22 cellular contexts compared by ENCODE assay signal in genomic region chr14:42316746-42317145, GRCh38.
DNase-seq lines count a peak whose midpoint lies in the region; ATAC-seq and TF ChIP-seq lines count a peak whose summit lies in the region.
"Had no signal": no experiment of that assay in that cellular context is flagged by ENCODE, and none has a peak within 500 bp of the region (broad histone marks: within the 10 kb centered on the region; RNA-seq: fewer than 3 reads in every experiment).

No MANE protein-coding gene starts in this region.

- CTCF ChIA-PET in RWPE1 (lab: Yijun Ruan, JAX) = no interaction called here

- H3F3A ChIP-seq in neural progenitor cell (ENCODE audit: low read depth) = peaks cover 11% of the 10 kb centered on the region

- no peaks in the 10 kb centered on the region for H3K4me1 ChIP-seq in neural progenitor cell
- H3K4me1 ChIP-seq: SJCRH30 had no signal

- H3K4me3 Mint-ChIP-seq in neural progenitor cell = no peak overlapping the region
- H3K4me3 Mint-ChIP-seq: CD8-positive, alpha-beta T cell; H9 had no signal

- H3K36me3 ChIP-seq in neural progenitor cell = peaks cover 3% of the 10 kb centered on the region
- H3K36me3 ChIP-seq: SJCRH30 had no signal

- peak overlapping the region; percentile 11 for H3K27ac Mint-ChIP-seq in neural progenitor cell
- H3K27ac Mint-ChIP-seq: CD8-positive, alpha-beta T cell had no signal

- POLR2A ChIA-PET in RWPE1 (lab: Yijun Ruan, JAX; ENCODE audit: low non-redundant PET) = no interaction called here

- H3K9me3 Mint-ChIP-seq in neural progenitor cell = peaks cover 12% of the 10 kb centered on the region

- H3K27ac ChIP-seq in neural progenitor cell (no peak overlapping the region), RWPE1 (no peak overlapping the region)
- H3K27ac ChIP-seq: 22Rv1, SJCRH30 had no signal

- no peak overlapping the region for H3K9ac ChIP-seq in neural progenitor cell

- H3K36me3 Mint-ChIP-seq in neural progenitor cell = no peaks in the 10 kb centered on the region
- H3K36me3 Mint-ChIP-seq: CD8-positive, alpha-beta T cell had no signal

- peaks cover 10% of the 10 kb centered on the region for H3K9me3 ChIP-seq in neural progenitor cell (ENCODE audit: low read depth)
- H3K9me3 ChIP-seq: SJCRH30 had no signal

- peaks cover 5% of the 10 kb centered on the region for H3K27me3 Mint-ChIP-seq in neural progenitor cell (ENCODE audit: insufficient read depth, low read depth)

- no peak overlapping the region for H2AFZ ChIP-seq in neural progenitor cell (replicated peaks)

- TF ChIP-seq CTCF in neural progenitor cell (IDR thresholded peaks at IDR 0.05) (no peak), RWPE1 (conservative IDR thresholded peaks at IDR 0.05; ENCODE audit: low read depth) (no peak)

- no peak overlapping the region for H3K4me3 ChIP-seq in neural progenitor cell
- H3K4me3 ChIP-seq: GM12878, SJCRH30 had no signal

- no peak for ATAC-seq in GM21360 (IDR thresholded peaks at IDR 0.05; ENCODE audit: unreplicated experiment)
- ATAC-seq: CD8-positive, alpha-beta T cell; GM12878; Panc1 had no signal

- no peak overlapping the region for H3K4me2 ChIP-seq in neural progenitor cell

- H4K20me1 ChIP-seq in neural progenitor cell (ENCODE audit: low read depth) = no peaks in the 10 kb centered on the region

- no peaks in the 10 kb centered on the region for H3K79me2 ChIP-seq in neural progenitor cell (ENCODE audit: low read depth)

- DNase-seq in NCI-H1417 (lab: John Stamatoyannopoulos, UW) (peak in 2 of 3 experiments; percentile 64 to 81), NCI-H1417 treated with DMSO at 0.1 percent for 48 hours (lab: John Stamatoyannopoulos, UW) (no peak), NCI-H128 (lab: John Stamatoyannopoulos, UW; ENCODE audit: unreplicated experiment) (peak; percentile 62), NCI-H345 treated with DMSO at 0.1 percent for 48 hours (lab: John Stamatoyannopoulos, UW; ENCODE audit: unreplicated experiment) (peak; percentile 22), neural progenitor cell (ENCODE audit: low spot score) (no peak), HCEC 1CT (no peak), RWPE1 (ENCODE audit: low spot score) (no peak)
- DNase-seq: C1 segment of cervical spinal cord; CD8-positive, alpha-beta T cell; DND-41; H9; KBM-7; MV-4-11; NCI-H1105 treated with DMSO at 0.1 percent for 48 hours; NCI-H2029; NCI-H510A treated with DMSO at 0.1 percent for 48 hours; SJCRH30; T1000 had no signal

- H3K27me3 ChIP-seq in neural progenitor cell = no peaks in the 10 kb centered on the region
- H3K27me3 ChIP-seq: SJCRH30 had no signal

- peaks cover 23% of the 10 kb centered on the region for H3K4me1 Mint-ChIP-seq in neural progenitor cell

Comparison
In these comparisons a context has a peak if more than half of its experiments do, and no peak if none do; other contexts are left out.
1. DNase-seq: peak in NCI-H1417 (2 of 3), NCI-H128 (single experiment) and NCI-H345 treated with DMSO at 0.1 percent for 48 hours (single experiment); none in NCI-H1417 treated with DMSO at 0.1 percent for 48 hours (single experiment), neural progenitor cell (single experiment), HCEC 1CT (single experiment) and RWPE1 (single experiment).